In genomic region chr12:94875525-94875924, GRCh38 we compare ENCODE assay signal across 1 cellular context.
TF ChIP-seq lines count a peak whose summit lies in the region.

No MANE protein-coding gene starts in this region.

TF ChIP-seq in K562, 482 proteins besides CTCF, POLR2A, EP300 and RAD21 (continued from another document):
- TF ChIP-seq, protein P1, sequence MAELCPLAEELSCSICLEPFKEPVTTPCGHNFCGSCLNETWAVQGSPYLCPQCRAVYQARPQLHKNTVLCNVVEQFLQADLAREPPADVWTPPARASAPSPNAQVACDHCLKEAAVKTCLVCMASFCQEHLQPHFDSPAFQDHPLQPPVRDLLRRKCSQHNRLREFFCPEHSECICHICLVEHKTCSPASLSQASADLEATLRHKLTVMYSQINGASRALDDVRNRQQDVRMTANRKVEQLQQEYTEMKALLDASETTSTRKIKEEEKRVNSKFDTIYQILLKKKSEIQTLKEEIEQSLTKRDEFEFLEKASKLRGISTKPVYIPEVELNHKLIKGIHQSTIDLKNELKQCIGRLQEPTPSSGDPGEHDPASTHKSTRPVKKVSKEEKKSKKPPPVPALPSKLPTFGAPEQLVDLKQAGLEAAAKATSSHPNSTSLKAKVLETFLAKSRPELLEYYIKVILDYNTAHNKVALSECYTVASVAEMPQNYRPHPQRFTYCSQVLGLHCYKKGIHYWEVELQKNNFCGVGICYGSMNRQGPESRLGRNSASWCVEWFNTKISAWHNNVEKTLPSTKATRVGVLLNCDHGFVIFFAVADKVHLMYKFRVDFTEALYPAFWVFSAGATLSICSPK (IDR thresholded peaks at IDR 0.05; ENCODE audit: borderline replicate concordance): no peak
- TF ChIP-seq HNRNPUL1 (IDR thresholded peaks at IDR 0.05; ENCODE audit: low read length) (no peak), CSDE1 (IDR thresholded peaks at IDR 0.05) (no peak), GABPA (tag; conservative IDR thresholded peaks at IDR 0.05; ENCODE audit: low read depth) (no peak), ASH1L (IDR thresholded peaks at IDR 0.05; ENCODE audit: borderline replicate concordance, low read depth, partially characterized antibody) (no peak), CTBP1 (IDR thresholded peaks at IDR 0.05; ENCODE audit: borderline replicate concordance) (no peak), POLR2G (IDR thresholded peaks at IDR 0.05; ENCODE audit: low read depth, low read length) (no peak), SAP30 (IDR thresholded peaks at IDR 0.05; ENCODE audit: borderline replicate concordance, insufficient read depth, low read depth, low read length, poor library complexity, severe bottlenecking) (no peak), NCOR1 (IDR thresholded peaks at IDR 0.05) (no peak)
